10 cellular contexts compared by ENCODE assay signal in the genomic region with DNA sequence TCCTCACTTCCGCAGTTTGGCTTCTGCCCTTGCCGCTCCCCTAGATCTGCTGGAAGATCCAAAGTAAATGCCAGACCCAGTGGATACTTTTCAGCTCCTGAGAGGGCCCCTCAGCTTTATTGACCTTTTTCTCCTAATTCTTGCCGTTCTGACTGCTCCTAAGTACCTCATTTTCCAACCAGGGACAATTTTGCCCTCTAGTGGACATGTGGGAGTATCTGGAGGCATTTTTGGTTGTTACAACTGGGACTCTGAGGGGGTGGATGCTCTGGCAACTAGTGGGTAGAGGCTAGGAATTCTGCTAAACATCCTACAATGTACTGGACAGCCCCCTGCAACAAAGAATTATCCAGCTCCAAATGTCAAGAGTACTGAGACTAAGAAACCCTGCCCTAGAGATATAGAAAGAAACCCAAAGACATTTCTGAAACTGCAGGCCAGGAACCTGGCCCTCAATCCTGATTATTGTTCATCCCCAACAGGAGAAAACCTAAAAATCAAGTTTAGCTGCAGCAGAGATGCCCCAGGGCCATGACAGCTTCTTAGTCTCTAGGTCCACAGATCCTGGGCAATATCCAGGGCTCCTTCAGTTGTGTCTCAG. TPM values are rescaled to one million over a fixed set of nuclear protein-coding genes. Genes with fewer than 3 reads are reported as not detected.
DNase-seq lines count a peak whose midpoint lies in the region; ATAC-seq and TF ChIP-seq lines count a peak whose summit lies in the region.
"Had no signal": no experiment of that assay in that cellular context is flagged by ENCODE, and none has a peak within 500 bp of the region (broad histone marks: within the 10 kb centered on the region; RNA-seq: fewer than 3 reads in every experiment).

No MANE protein-coding gene starts in this region.

- no peaks in the 10 kb centered on the region for H3K4me1 ChIP-seq in MM.1S (ENCODE audit: low read length)

- no peak overlapping the region for H3K4me3 ChIP-seq in MM.1S (ENCODE audit: low read length)

- DNase-seq in GM10266 (ENCODE audit: extremely low spot score) = no peak
- DNase-seq in MM.1S = no peak
- DNase-seq in dermis blood vessel endothelial cell = peak; percentile 60
- no peak for DNase-seq in osteocyte (ENCODE audit: extremely low spot score, unreplicated experiment)
- DNase-seq in stimulated activated CD4-positive, alpha-beta T cell treated with anti-CD3 and anti-CD28 coated beads, Interleukin-4, amount 100 ng/mL, for 1 hour = no peak
- DNase-seq in sciatic nerve (ENCODE audit: low spot score) = no peak
- DNase-seq in SK-N-DZ (ENCODE audit: low spot score) = no peak
- DNase-seq in COR-L47 (lab: John Stamatoyannopoulos, UW) = no peak
- DNase-seq: hippocampal formation, NCI-H526 treated with DMSO at 0.1 percent for 48 hours had no signal

- H3K27ac Mint-ChIP-seq in osteocyte (ENCODE audit: unreplicated experiment) = no peak overlapping the region

- H3K27ac ChIP-seq in MM.1S (ENCODE audit: low read length) = no peak overlapping the region

- H3K27me3 ChIP-seq in MM.1S (replicated peaks; ENCODE audit: insufficient read depth, low read length) = no peaks in the 10 kb centered on the region

- ATAC-seq in sciatic nerve = no peak

- no peak overlapping the region for H3K4me3 Mint-ChIP-seq in osteocyte (ENCODE audit: unreplicated experiment)

- H3K36me3 Mint-ChIP-seq in osteocyte (ENCODE audit: unreplicated experiment) = no peaks in the 10 kb centered on the region

- intact Hi-C loops in sciatic nerve (cut with DNase I) = no loop called here

- no peaks in the 10 kb centered on the region for H4K20me1 ChIP-seq in MM.1S (ENCODE audit: insufficient read depth, low read length)

- no peak overlapping the region for H2AFZ ChIP-seq in MM.1S (ENCODE audit: low read length)

- no peaks in the 10 kb centered on the region for H3K36me3 ChIP-seq in MM.1S (replicated peaks; ENCODE audit: insufficient read depth, low read length)

- no peak overlapping the region for H3K4me2 ChIP-seq in MM.1S (ENCODE audit: low read depth, low read length)

- TF ChIP-seq CTCF in GM10266 (IDR thresholded peaks at IDR 0.05; ENCODE audit: control insufficient read depth, insufficient read depth, low read depth, missing control alignments) = peak; percentile 29
- peak; percentile 36 for TF ChIP-seq CTCF in MM.1S (IDR thresholded peaks at IDR 0.05; ENCODE audit: low read length)
- TF ChIP-seq CTCF in osteocyte (IDR thresholded peaks at IDR 0.05) = peak; percentile 56

- no peak overlapping the region for H3K9ac ChIP-seq in MM.1S (ENCODE audit: low read length)

- H3K4me1 Mint-ChIP-seq in osteocyte (ENCODE audit: unreplicated experiment) = no peaks in the 10 kb centered on the region

- H3F3A ChIP-seq in MM.1S (ENCODE audit: insufficient read depth, low read length) = no peaks in the 10 kb centered on the region

- no peaks in the 10 kb centered on the region for H3K9me2 ChIP-seq in MM.1S (replicated peaks; ENCODE audit: insufficient read depth, low read length)

- no peaks in the 10 kb centered on the region for H3K79me2 ChIP-seq in MM.1S (ENCODE audit: low read length)

- no peaks in the 10 kb centered on the region for H3K9me3 Mint-ChIP-seq in osteocyte (ENCODE audit: unreplicated experiment)

- peaks cover 6% of the 10 kb centered on the region for H3K27me3 Mint-ChIP-seq in osteocyte (ENCODE audit: unreplicated experiment)

- H3K9me3 ChIP-seq in MM.1S (replicated peaks; ENCODE audit: insufficient read depth, low read length) = no peaks in the 10 kb centered on the region

RNA-seq across cellular contexts. Expression of a gene that starts 3.4 kb away (rescaled TPM):
- total RNA-seq in dermis blood vessel endothelial cell (not detected in 2 replicates), osteocyte (not detected in 2 replicates), sciatic nerve (not detected)
- 0.21 TPM in 1 of 2 replicates, not detected in the other for polyA plus RNA-seq in SK-N-DZ (2014; cell fraction: cytosol; rRNA removed)
- 0.59 TPM in 1 of 2 replicates, not detected in the other for polyA plus RNA-seq in SK-N-DZ (2014; cell fraction: nucleus; rRNA removed)
